ENCODE assay signal across 1 cellular context in genomic region chr11:46948378-46949131, GRCh38.
TF ChIP-seq lines count a peak whose summit lies in the region.

No MANE protein-coding gene starts in this region.

TF ChIP-seq in HEK293, 187 proteins besides CTCF, POLR2A, EP300 and RAD21 (continued from another document):
- TF ChIP-seq, protein P1, sequence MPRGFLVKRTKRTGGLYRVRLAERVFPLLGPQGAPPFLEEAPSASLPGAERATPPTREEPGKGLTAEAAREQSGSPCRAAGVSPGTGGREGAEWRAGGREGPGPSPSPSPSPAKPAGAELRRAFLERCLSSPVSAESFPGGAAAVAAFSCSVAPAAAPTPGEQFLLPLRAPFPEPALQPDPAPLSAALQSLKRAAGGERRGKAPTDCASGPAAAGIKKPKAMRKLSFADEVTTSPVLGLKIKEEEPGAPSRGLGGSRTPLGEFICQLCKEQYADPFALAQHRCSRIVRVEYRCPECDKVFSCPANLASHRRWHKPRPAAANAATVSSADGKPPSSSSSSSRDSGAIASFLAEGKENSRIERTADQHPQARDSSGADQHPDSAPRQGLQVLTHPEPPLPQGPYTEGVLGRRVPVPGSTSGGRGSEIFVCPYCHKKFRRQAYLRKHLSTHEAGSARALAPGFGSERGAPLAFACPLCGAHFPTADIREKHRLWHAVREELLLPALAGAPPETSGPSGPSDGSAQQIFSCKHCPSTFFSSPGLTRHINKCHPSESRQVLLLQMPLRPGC (tag by site-specific recombination; IDR thresholded peaks at IDR 0.05) = peak; percentile 92
- TF ChIP-seq ZNF623 (tag by site-specific recombination; IDR thresholded peaks at IDR 0.05) (no peak), ZBTB17 (tag by site-specific recombination; IDR thresholded peaks at IDR 0.05) (no peak; the same call in none of the 2 replicates), ZEB2 (tag by site-specific recombination; IDR thresholded peaks at IDR 0.05) (peak; percentile 88), ZNF10 (tag by site-specific recombination; IDR thresholded peaks at IDR 0.05) (peak; percentile 80; the same call in 1 of the 2 replicates), ZXDB (tag by site-specific recombination; IDR thresholded peaks at IDR 0.05) (peak; percentile 71), REPIN1 (tag by site-specific recombination; IDR thresholded peaks at IDR 0.05; ENCODE audit: low read depth) (no peak), ZNF596 (tag by site-specific recombination; IDR thresholded peaks at IDR 0.05) (no peak), ZNF112 (tag by site-specific recombination; IDR thresholded peaks at IDR 0.05) (no peak), ZNF776 (tag by site-specific recombination; IDR thresholded peaks at IDR 0.05; ENCODE audit: borderline replicate concordance) (no peak), SP2 (tag by site-specific recombination; IDR thresholded peaks at IDR 0.05) (no peak; the same call in 1 of the 2 replicates), ZNF146 (tag by site-specific recombination; IDR thresholded peaks at IDR 0.05) (peak; percentile 5; the same call in 1 of the 2 replicates), KLF8 (tag by site-specific recombination; IDR thresholded peaks at IDR 0.05) (peak; percentile 79), PRDM10 (tag by site-specific recombination; IDR thresholded peaks at IDR 0.05) (peak; percentile 57), ZNF394 (tag by site-specific recombination; IDR thresholded peaks at IDR 0.05; ENCODE audit: borderline replicate concordance) (peak; percentile 43; the same call in 1 of the 2 replicates), ZNF518A (tag by site-specific recombination; conservative IDR thresholded peaks at IDR 0.05; ENCODE audit: low read depth) (peak; percentile 42; the same call in 1 of the 2 replicates), ZNF549 (tag by site-specific recombination; IDR thresholded peaks at IDR 0.05) (no peak), ZNF138 (tag by site-specific recombination; IDR thresholded peaks at IDR 0.05; ENCODE audit: borderline replicate concordance) (no peak), ZBTB21 (tag by site-specific recombination; IDR thresholded peaks at IDR 0.05) (peak; percentile 92), EGR2 (tag by site-specific recombination; IDR thresholded peaks at IDR 0.05; ENCODE audit: low read depth) (no peak), MYNN (tag by site-specific recombination; IDR thresholded peaks at IDR 0.05; ENCODE audit: borderline replicate concordance) (no peak), ZNF830 (tag by site-specific recombination; IDR thresholded peaks at IDR 0.05; ENCODE audit: low read depth) (no peak), ZNF555 (tag by site-specific recombination; conservative IDR thresholded peaks at IDR 0.05) (no peak), ZNF391 (tag by site-specific recombination; IDR thresholded peaks at IDR 0.05; ENCODE audit: borderline replicate concordance, low read depth) (peak; percentile 88; the same call in 1 of the 2 replicates)
